In the genomic region with DNA sequence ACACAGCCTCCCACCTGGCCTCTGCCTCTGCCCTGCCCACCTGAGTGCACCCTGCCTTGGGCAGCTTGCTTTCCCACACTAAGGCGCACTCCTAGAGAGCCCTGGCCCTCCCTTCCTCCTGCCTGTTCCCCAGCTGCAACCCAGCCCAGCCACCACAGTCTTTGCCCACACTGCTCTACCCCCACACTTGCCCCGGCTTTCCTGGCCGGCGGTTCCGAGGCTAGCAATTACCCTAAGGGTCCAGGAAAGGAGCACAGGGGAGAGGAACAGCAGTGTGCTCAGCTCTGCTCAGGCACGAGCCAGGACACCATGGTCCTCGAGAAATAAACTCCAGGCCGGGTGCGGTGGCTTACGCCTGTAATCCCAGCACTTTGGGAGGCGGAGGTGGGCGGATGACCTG, we compare ENCODE assay signal across 28 cellular contexts.
"Had no signal": no experiment of that assay in that cellular context is flagged by ENCODE, and none has a peak within 500 bp of the region (broad histone marks: within the 10 kb centered on the region; RNA-seq: fewer than 3 reads in every experiment).

No MANE protein-coding gene starts in this region.

- DNase-seq: effector CD4-positive, alpha-beta T cell; endodermal cell; erythroblast; foreskin keratinocyte; immature natural killer cell; kidney; left cardiac atrium; left ventricle myocardium inferior; lower lobe of right lung; midbrain; naive thymus-derived CD8-positive, alpha-beta T cell; occipital lobe; spleen; stimulated activated CD4-positive, alpha-beta T cell treated with anti-CD3 and anti-CD28 coated beads, Interleukin-15, amount 100 ng/mL, for 24 hours; stimulated activated CD4-positive, alpha-beta T cell treated with anti-CD3 and anti-CD28 coated beads, Interleukin-1b, Interleukin-23, amount 100 ng/mL, for 48 hours; stimulated activated CD4-positive, alpha-beta T cell treated with anti-CD3 and anti-CD28 coated beads, Interleukin-4, amount 100 ng/mL, for 24 hours; stimulated activated naive CD4-positive, alpha-beta T cell; stomach; substantia nigra; transverse colon had no signal

- ATAC-seq: foreskin keratinocyte; left cardiac atrium; naive thymus-derived CD8-positive, alpha-beta T cell; sciatic nerve had no signal

- H3K9me3 ChIP-seq: left ventricle myocardium inferior, lower lobe of right lung, spleen, stomach, thoracic aorta, transverse colon had no signal

- H3K9me3 Mint-ChIP-seq: immature natural killer cell, neural crest cell had no signal

- H3K36me3 Mint-ChIP-seq: immature natural killer cell; memory B cell; naive thymus-derived CD8-positive, alpha-beta T cell had no signal

- H3K27ac Mint-ChIP-seq: immature natural killer cell; memory B cell; naive thymus-derived CD8-positive, alpha-beta T cell had no signal

- H3K4me1 Mint-ChIP-seq: immature natural killer cell, memory B cell, neural crest cell had no signal

- H3K4me3 ChIP-seq: coronary artery, left ventricle myocardium inferior, lower lobe of right lung, spleen, stomach, thoracic aorta, transverse colon had no signal

- H3K4me1 ChIP-seq: foreskin keratinocyte, left ventricle myocardium inferior, lower lobe of right lung, parathyroid adenoma, spleen, stomach, transverse colon had no signal

- H3K36me3 ChIP-seq: left ventricle myocardium inferior, lower lobe of right lung, spleen, stomach, thoracic aorta, transverse colon had no signal

- H3K4me3 Mint-ChIP-seq: endodermal cell; immature natural killer cell; memory B cell; naive thymus-derived CD8-positive, alpha-beta T cell; neural crest cell had no signal

- FAIRE-seq: endothelial cell of umbilical vein, kidney, urothelium cell line had no signal

- H2AFZ ChIP-seq: parathyroid adenoma had no signal

- H3K79me2 ChIP-seq: parathyroid adenoma had no signal

- H3K27ac ChIP-seq: coronary artery, foreskin keratinocyte, left ventricle myocardium inferior, lower lobe of right lung, parathyroid adenoma, spleen, stomach, thoracic aorta, transverse colon had no signal

- H3K9ac ChIP-seq: parathyroid adenoma had no signal

- H3K27me3 ChIP-seq: foreskin keratinocyte, spleen, stomach, transverse colon had no signal
